27 cellular contexts compared by ENCODE assay signal in genomic region chr18:36273347-36273746, GRCh38.
"Had no signal": no experiment of that assay in that cellular context is flagged by ENCODE, and none has a peak within 500 bp of the region (broad histone marks: within the 10 kb centered on the region; RNA-seq: fewer than 3 reads in every experiment).

No MANE protein-coding gene starts in this region.

- H3K4me3 ChIP-seq: colonic mucosa, coronary artery, dorsolateral prefrontal cortex, esophagus squamous epithelium, gastrocnemius medialis, gastroesophageal sphincter, heart left ventricle, heart right ventricle had no signal

- H3K36me3 ChIP-seq: colonic mucosa, esophagus squamous epithelium, gastrocnemius medialis, gastroesophageal sphincter, heart left ventricle, heart right ventricle had no signal

- H3K9me3 ChIP-seq: colonic mucosa, esophagus squamous epithelium, gastrocnemius medialis, gastroesophageal sphincter, heart left ventricle, heart right ventricle had no signal

- DNase-seq: colonic mucosa; cortex of kidney; dermis blood vessel endothelial cell; dorsolateral prefrontal cortex; effector CD4-positive, alpha-beta T cell; effector CD8-positive, alpha-beta T cell; effector memory CD4-positive, alpha-beta T cell; effector memory CD8-positive, alpha-beta T cell; endodermal cell; erythroblast; esophagus squamous epithelium; foreskin fibroblast; foreskin keratinocyte; foreskin melanocyte; gastrocnemius medialis; glutamatergic neuron; head of caudate nucleus; heart left ventricle; heart right ventricle had no signal

- H3K4me1 ChIP-seq: colonic mucosa, esophagus squamous epithelium, foreskin keratinocyte, gastrocnemius medialis, gastroesophageal sphincter, heart left ventricle, heart right ventricle had no signal

- H3K27ac ChIP-seq: colonic mucosa, coronary artery, dorsolateral prefrontal cortex, epithelial cell of prostate, esophagus squamous epithelium, foreskin keratinocyte, gastrocnemius medialis, gastroesophageal sphincter, heart left ventricle, heart right ventricle had no signal

- H3K27me3 ChIP-seq: colonic mucosa, gastrocnemius medialis had no signal

- ATAC-seq: effector memory CD8-positive, alpha-beta T cell; esophagus mucosa; foreskin keratinocyte; gastrocnemius medialis; gastroesophageal sphincter; heart left ventricle; heart right ventricle had no signal

- FAIRE-seq: colon, endometrium, endothelial cell of umbilical vein, frontal cortex had no signal
